Comparison of ENCODE assay signal across 16 cellular contexts in the genomic region with DNA sequence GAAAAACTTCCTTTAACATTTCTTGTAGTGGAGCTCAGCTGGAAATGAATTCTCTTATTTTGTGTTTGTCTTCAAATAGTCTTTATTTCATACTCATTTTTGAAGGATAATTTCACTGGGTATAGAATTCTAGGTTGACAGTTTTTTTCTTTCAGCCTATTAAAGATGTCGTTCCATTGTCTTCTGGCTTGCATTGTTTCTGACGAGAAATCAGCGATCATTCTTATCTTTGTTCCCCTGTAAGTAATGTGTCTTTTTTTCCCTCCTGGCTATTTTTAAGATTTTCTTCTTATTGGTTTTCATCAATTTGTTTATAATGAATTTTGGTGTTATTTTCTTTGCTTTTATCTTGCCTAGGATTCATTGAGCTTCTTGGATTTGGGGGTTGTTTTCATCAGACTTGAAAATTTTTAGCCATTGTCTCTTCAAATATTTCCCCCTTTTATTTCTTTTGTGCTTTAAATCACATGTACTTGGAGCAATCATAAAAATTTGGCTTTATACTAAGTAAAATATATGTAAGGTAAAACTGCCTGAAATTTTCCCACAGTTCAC.
DNase-seq lines count a peak whose midpoint lies in the region; ATAC-seq, FAIRE-seq and TF ChIP-seq lines count a peak whose summit lies in the region.
"Had no signal": no experiment of that assay in that cellular context is flagged by ENCODE, and none has a peak within 500 bp of the region (broad histone marks: within the 10 kb centered on the region; RNA-seq: fewer than 3 reads in every experiment).

No MANE protein-coding gene starts in this region.

- no peak overlapping the region for H2BK20ac ChIP-seq in H1 (ENCODE audit: low read length)

- no peak overlapping the region for H3K4me3 ChIP-seq in H1 (ENCODE audit: extremely low read depth in 1 of 4, insufficient read depth in 2 of 4, low read depth in 3 of 4, low read length in 4 of 4)
- H3K4me3 ChIP-seq: Peyer's patch had no signal

- H3K4me1 ChIP-seq in H1 (replicated peaks in 1 of 4; ENCODE audit: control insufficient read depth in 3 of 4, insufficient read depth in 4 of 4, low read length in 3 of 4): no peaks in the 10 kb centered on the region
- H3K4me1 ChIP-seq: Peyer's patch had no signal

- peaks cover 17 to 32% of the 10 kb centered on the region in 2 experiments for H3K9me3 ChIP-seq in H1 (ENCODE audit: insufficient read depth in 2 of 2, low read depth in 1 of 2, low read length in 1 of 2)

- no peak overlapping the region for H2BK120ac ChIP-seq in H1 (replicated peaks; ENCODE audit: low read depth, low read length)

- H4K5ac ChIP-seq in H1 (ENCODE audit: insufficient read length, low read depth, low read length): no peak overlapping the region

- H2BK5ac ChIP-seq in H1 (ENCODE audit: low read depth, low read length): no peak overlapping the region

- TF ChIP-seq CTCF in H1 (IDR thresholded peaks at IDR 0.05; ENCODE audit: control extremely low read depth in 1 of 3, insufficient read depth in 1 of 3, low read depth in 1 of 3, low read length in 3 of 3): no peak

- H2BK15ac ChIP-seq in H1 (ENCODE audit: low read length): no peak overlapping the region

- no peak overlapping the region for H3K4me2 ChIP-seq in H1 (ENCODE audit: insufficient read depth in 1 of 2, low read depth in 2 of 2, low read length in 2 of 2)

- WGBS in H1 (ENCODE audit: extremely low coverage in 1 of 2, insufficient coverage in 1 of 2, insufficient read length in 1 of 2, insufficient replicate concordance in 2 of 2, low coverage in 1 of 2, low lambda C conversion rate in 2 of 2, missing lambda C conversion rate in 1 of 2), 2 experiments: 94% methylated on average over 3 of the region's 3 CpGs; no CpG with 5 or more reads in 1 of the 2 experiments

- H3K4ac ChIP-seq in H1 (replicated peaks; ENCODE audit: insufficient read length, low read depth, low read length): no peak overlapping the region

- H3K79me2 ChIP-seq in H1 (ENCODE audit: control insufficient read depth in 1 of 2, insufficient read depth in 2 of 2, low read length in 2 of 2): no peaks in the 10 kb centered on the region

- H2AFZ ChIP-seq in H1 (ENCODE audit: low read length): no peak overlapping the region

- no peak for ATAC-seq in GM18517 (IDR thresholded peaks at IDR 0.05; ENCODE audit: unreplicated experiment)
- ATAC-seq: SK-N-SH treated with all-trans-retinoic acid at 6 μM for 48 hours had no signal

- H3K56ac ChIP-seq in H1 (replicated peaks; ENCODE audit: insufficient read length, low read depth, low read length): no peak overlapping the region

- H4K8ac ChIP-seq in H1 (ENCODE audit: extremely low read depth, insufficient read depth, low read length): no peak overlapping the region

- H3K18ac ChIP-seq in H1 (ENCODE audit: extremely low read depth, low read length): no peak overlapping the region

- no peaks in the 10 kb centered on the region for H3K27me3 ChIP-seq in H1 (replicated peaks in 1 of 4; ENCODE audit: control insufficient read depth in 3 of 4, extremely low read depth in 1 of 4, insufficient read depth in 3 of 4, low read length in 3 of 4)
- H3K27me3 ChIP-seq: Peyer's patch had no signal

- no peak overlapping the region for H3K14ac ChIP-seq in H1 (ENCODE audit: insufficient read length)

- no peak overlapping the region for H3K9ac ChIP-seq in H1 (replicated peaks in 1 of 4; ENCODE audit: extremely low read depth in 1 of 4, low read depth in 3 of 4, low read length in 3 of 4)

- H3K27ac ChIP-seq in H1 (ENCODE audit: low read depth, low read length): no peak overlapping the region
- H3K27ac ChIP-seq: Peyer's patch had no signal

- TF ChIP-seq RAD21 in H1 (IDR thresholded peaks at IDR 0.05 in 1 of 2, conservative IDR thresholded peaks at IDR 0.05 in 1 of 2; ENCODE audit: low read depth in 2 of 2, low read length in 2 of 2): no peak

- no peaks in the 10 kb centered on the region for H3K79me1 ChIP-seq in H1 (ENCODE audit: low read depth, low read length)

- no peak overlapping the region for H3K23ac ChIP-seq in H1 (ENCODE audit: insufficient read length)

- TF ChIP-seq EP300 in H1 (IDR thresholded peaks at IDR 0.05; ENCODE audit: borderline replicate concordance in 1 of 2, low read depth in 2 of 2, low read length in 2 of 2): no peak

- no peak overlapping the region for H4K91ac ChIP-seq in H1 (replicated peaks; ENCODE audit: insufficient read length, low read length)

- FAIRE-seq in H1 (lab: Jason Lieb, UNC): no peak

- DNase-seq in NCI-H2171 treated with DMSO at 0.1 percent for 48 hours (lab: John Stamatoyannopoulos, UW): peak; percentile 34
- no peak for DNase-seq in NCI-H2171 (lab: John Stamatoyannopoulos, UW)
- peak; percentile 1 for DNase-seq in DMS153 (lab: John Stamatoyannopoulos, UW)
- peak; percentile 26 for DNase-seq in MV-4-11 (lab: John Stamatoyannopoulos, UW)
- no peak for DNase-seq in H1 (ENCODE audit: low read depth in 1 of 2, low spot score in 2 of 2)
- DNase-seq in 8988T: no peak
- no peak for DNase-seq in posterior vena cava (ENCODE audit: low spot score)
- DNase-seq: Calu3; CD4-positive, CD25-positive, alpha-beta regulatory T cell; GF-D8; NCI-H146; NCI-H526; Peyer's patch; SHP77 had no signal

- H2BK12ac ChIP-seq in H1 (ENCODE audit: low read depth, low read length): no peak overlapping the region

- intact Hi-C loops in posterior vena cava (cut with DNase I): no loop called here

- H4K20me1 ChIP-seq in H1 (replicated peaks in 1 of 2; ENCODE audit: control insufficient read depth in 1 of 2, insufficient read depth in 2 of 2, low read length in 2 of 2): no peaks in the 10 kb centered on the region

- POLR2A ChIA-PET in H1 (lab: Charles Lee; ENCODE audit: partially characterized antibody): no interaction called here

- TF ChIP-seq POLR2A in H1 (IDR thresholded peaks at IDR 0.05; ENCODE audit: control extremely low read depth in 1 of 2, low read depth in 2 of 2, low read length in 2 of 2): no peak

- peaks cover 0 to 3% (median under 1%) of the 10 kb centered on the region in 4 experiments; a peak in 2 of 8 replicates for H3K36me3 ChIP-seq in H1 (ENCODE audit: control insufficient read depth in 2 of 4, insufficient read depth in 4 of 4, low read length in 3 of 4)
- H3K36me3 ChIP-seq: Peyer's patch had no signal

- CTCF ChIA-PET in H1 (lab: Charles Lee; ENCODE audit: partially characterized antibody): interaction anchor here (1.0 kb wide), 1 partner anchor 17 kb away, joined by 4 read pairs; no protein-coding TSS in a partner anchor

- H2AK5ac ChIP-seq in H1 (ENCODE audit: low read depth, low read length): no peak overlapping the region

- H3K23me2 ChIP-seq in H1 (ENCODE audit: low read depth, low read length): no peaks in the 10 kb centered on the region

TF ChIP-seq in H1, 55 proteins besides CTCF, POLR2A, EP300 and RAD21:
- TF ChIP-seq KDM1A (IDR thresholded peaks at IDR 0.05; ENCODE audit: borderline replicate concordance, low read length) (0 out of 2 replicates have a peak, but pooled peaks have one; percentile 28), POLR2AphosphoS5 (IDR thresholded peaks at IDR 0.05; ENCODE audit: low read depth, low read length) (no peak), TCF12 (IDR thresholded peaks at IDR 0.05; ENCODE audit: low read depth, low read length) (0 out of 2 replicates have a peak, but pooled peaks have one; percentile 41)

Comparison
In these comparisons a context has a peak if more than half of its experiments do, and no peak if none do; other contexts are left out.
1. DNase-seq: peak in NCI-H2171 treated with DMSO at 0.1 percent for 48 hours (single experiment), DMS153 (single experiment) and MV-4-11 (single experiment); none in NCI-H2171 (single experiment), H1 (0 of 2), 8988T (single experiment) and posterior vena cava (single experiment).